15 cellular contexts compared by ENCODE assay signal in the genomic region with DNA sequence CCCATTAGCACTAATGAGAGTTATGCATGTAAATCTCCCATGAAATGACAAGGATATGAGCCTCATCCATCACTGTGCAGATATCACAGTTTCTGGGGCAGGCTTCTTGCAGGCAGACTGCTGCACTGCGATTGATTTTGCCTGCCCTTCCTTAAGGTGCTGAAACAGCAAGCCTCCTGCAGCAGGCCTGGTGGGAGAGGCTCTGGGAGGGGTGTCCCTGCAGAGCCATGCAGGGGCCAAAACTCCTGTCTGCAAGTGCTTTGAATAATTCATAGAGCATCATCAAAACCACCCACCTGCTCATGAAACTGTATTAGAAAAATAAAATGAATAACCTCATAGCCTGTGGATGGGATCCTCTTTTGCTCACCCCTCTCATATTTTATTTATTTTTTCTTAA.
A peak's percentile ranks its signal among the peaks of the same experiment; 100 is the strongest.
DNase-seq lines count a peak whose midpoint lies in the region; ATAC-seq and TF ChIP-seq lines count a peak whose summit lies in the region.
"Had no signal": no experiment of that assay in that cellular context is flagged by ENCODE, and none has a peak within 500 bp of the region (broad histone marks: within the 10 kb centered on the region; RNA-seq: fewer than 3 reads in every experiment).

No MANE protein-coding gene starts in this region.

- H3K14ac ChIP-seq in mesenchymal stem cell (ENCODE audit: low read length in 2 of 2): no peak overlapping the region

- ATAC-seq in Right ventricle myocardium inferior: no peak
- ATAC-seq: HCT116 had no signal

- H3K4me3 ChIP-seq in left ventricle myocardium inferior (no peak overlapping the region), neural cell (ENCODE audit: low read length) (peak overlapping the region; percentile 8), mesenchymal stem cell (ENCODE audit: insufficient read depth in 1 of 2, low read depth in 1 of 2, low read length in 2 of 2) (no peak overlapping the region)

- H2AFZ ChIP-seq in neural cell (ENCODE audit: low read depth, low read length) (no peak overlapping the region), mesenchymal stem cell (ENCODE audit: low read depth, low read length) (no peak overlapping the region)

- H3K36me3 ChIP-seq in left ventricle myocardium inferior: no peaks in the 10 kb centered on the region
- H3K36me3 ChIP-seq in neural cell (ENCODE audit: insufficient read depth, low read length): no peaks in the 10 kb centered on the region
- no peaks in the 10 kb centered on the region for H3K36me3 ChIP-seq in mesenchymal stem cell (ENCODE audit: control insufficient read depth in 1 of 2, insufficient read depth in 2 of 2, low read depth in 1 of 2, low read length in 2 of 2)

- no peak overlapping the region for H4K8ac ChIP-seq in mesenchymal stem cell (ENCODE audit: low read length)

- peak overlapping the region; percentile 63 for H3K27ac ChIP-seq in left ventricle myocardium inferior (replicated peaks)
- H3K27ac ChIP-seq in angular gyrus (ENCODE audit: low read depth, low read length): peak overlapping the region; percentile 22
- H3K27ac ChIP-seq in neural cell (ENCODE audit: low read length): no peak overlapping the region
- H3K27ac ChIP-seq in mesenchymal stem cell (ENCODE audit: low read length, poor library complexity, severe bottlenecking): no peak overlapping the region

- H2BK15ac ChIP-seq in mesenchymal stem cell (ENCODE audit: low read depth, poor library complexity, severe bottlenecking): no peak overlapping the region

- H2AK5ac ChIP-seq in mesenchymal stem cell (ENCODE audit: low read length, severe bottlenecking): no peak overlapping the region

- H3K4me1 ChIP-seq in left ventricle myocardium inferior: peaks cover 26% of the 10 kb centered on the region
- no peaks in the 10 kb centered on the region for H3K4me1 ChIP-seq in mesenchymal stem cell (ENCODE audit: control insufficient read depth, insufficient read depth, low read depth, low read length)

- TF ChIP-seq EP300 in neural cell (conservative IDR thresholded peaks at IDR 0.05; ENCODE audit: poor library complexity, severe bottlenecking): no peak

- no peaks in the 10 kb centered on the region for H3K27me3 ChIP-seq in left ventricle myocardium inferior (ENCODE audit: low read depth)
- no peaks in the 10 kb centered on the region for H3K27me3 ChIP-seq in neural cell (ENCODE audit: insufficient read depth, low read depth, low read length)
- no peaks in the 10 kb centered on the region for H3K27me3 ChIP-seq in mesenchymal stem cell (ENCODE audit: control insufficient read depth in 1 of 2, insufficient read depth in 1 of 2, low read length in 2 of 2)

- intact Hi-C loops in left ventricle myocardium inferior (cut with micrococcal nuclease) (no loop called here), Right ventricle myocardium inferior (cut with DNase I) (no loop called here)

- no peak for TF ChIP-seq CTCF in left ventricle myocardium inferior (IDR thresholded peaks at IDR 0.05; ENCODE audit: borderline replicate concordance)
- TF ChIP-seq CTCF in neural cell (IDR thresholded peaks at IDR 0.05; ENCODE audit: poor library complexity, severe bottlenecking): no peak

- no peak overlapping the region for H4K91ac ChIP-seq in mesenchymal stem cell (ENCODE audit: low read length)

- no peak overlapping the region for H2BK5ac ChIP-seq in mesenchymal stem cell (ENCODE audit: low read depth, low read length, poor library complexity, severe bottlenecking)

- no peak overlapping the region for H3K4ac ChIP-seq in mesenchymal stem cell (ENCODE audit: low read depth in 1 of 2, low read length in 2 of 2)

- H3K9ac ChIP-seq in neural cell (ENCODE audit: low read length) (no peak overlapping the region), mesenchymal stem cell (ENCODE audit: low read length) (no peak overlapping the region)

- H3K18ac ChIP-seq in mesenchymal stem cell (ENCODE audit: low read depth in 1 of 2, low read length in 2 of 2): no peak overlapping the region

- WGBS in mesenchymal stem cell: 83% methylated on average over 1 of the region's 1 CpG

- no peaks in the 10 kb centered on the region for H3K9me2 ChIP-seq in neural cell (ENCODE audit: insufficient read depth, low read length)

- no peak overlapping the region for H2BK120ac ChIP-seq in mesenchymal stem cell (ENCODE audit: low read depth, low read length)

- no peak overlapping the region for H2BK12ac ChIP-seq in mesenchymal stem cell (ENCODE audit: low read length in 2 of 2)

- H3K9me3 ChIP-seq in left ventricle myocardium inferior (replicated peaks): no peaks in the 10 kb centered on the region
- no peaks in the 10 kb centered on the region for H3K9me3 ChIP-seq in neural cell (ENCODE audit: low read length)
- H3K9me3 ChIP-seq in mesenchymal stem cell (ENCODE audit: control insufficient read depth, low read length): no peaks in the 10 kb centered on the region

- H3K23ac ChIP-seq in mesenchymal stem cell (ENCODE audit: low read length in 2 of 2): no peak overlapping the region

- no peaks in the 10 kb centered on the region for H3K79me1 ChIP-seq in mesenchymal stem cell (replicated peaks; ENCODE audit: low read length, poor library complexity, severe bottlenecking)

- H3F3A ChIP-seq in neural cell (ENCODE audit: insufficient read depth, low read length, poor library complexity, severe bottlenecking): no peaks in the 10 kb centered on the region

- no peak overlapping the region for H3K4me2 ChIP-seq in neural cell (ENCODE audit: low read length)
- H3K4me2 ChIP-seq in mesenchymal stem cell (ENCODE audit: low read length, poor library complexity, severe bottlenecking): no peak overlapping the region

- DNase-seq in left ventricle myocardium inferior (no peak), Right ventricle myocardium inferior (ENCODE audit: missing footprints) (no peak), cerebellar cortex (ENCODE audit: low spot score) (peak; percentile 24), mesenchymal stem cell (no peak), DMS 273 treated with DMSO at 0.1 percent for 48 hours (lab: John Stamatoyannopoulos, UW) (no peak)
- DNase-seq in stimulated activated CD4-positive, alpha-beta T cell treated with anti-CD3 and anti-CD28 coated beads, Interleukin-2, amount 100 ng/mL, for 48 hours: no peak
- DNase-seq: Calu3; CD4-positive, alpha-beta memory T cell; COR-L47; DMS153; DND-41; H9 had no signal

- TF ChIP-seq RAD21 in neural cell (conservative IDR thresholded peaks at IDR 0.05): no peak

- no peaks in the 10 kb centered on the region for H4K20me1 ChIP-seq in neural cell (ENCODE audit: insufficient read depth)

- H3K79me2 ChIP-seq in neural cell (replicated peaks; ENCODE audit: insufficient read depth, low read length): no peaks in the 10 kb centered on the region

TF ChIP-seq in neural cell, 6 proteins besides CTCF, POLR2A, EP300 and RAD21:
- TF ChIP-seq TAF1 (IDR thresholded peaks at IDR 0.05; ENCODE audit: low read depth) (no peak), POLR2AphosphoS5 (IDR thresholded peaks at IDR 0.05) (no peak), EZH2 (IDR thresholded peaks at IDR 0.05; ENCODE audit: borderline replicate concordance, insufficient read depth, low read length, poor library complexity, severe bottlenecking) (no peak)

Comparison
In these comparisons a context has a peak if more than half of its experiments do, and no peak if none do; other contexts are left out.
1. H3K27ac ChIP-seq: peak in left ventricle myocardium inferior (single experiment) and angular gyrus (single experiment); none in neural cell (single experiment) and mesenchymal stem cell (single experiment).